8 cellular contexts compared by ENCODE assay signal in genomic region chr4:99998062-99998880, GRCh38. TPM values are rescaled to one million over a fixed set of nuclear protein-coding genes. Genes with fewer than 3 reads are reported as not detected.
DNase-seq lines count a peak whose midpoint lies in the region; ATAC-seq and TF ChIP-seq lines count a peak whose summit lies in the region.

No MANE protein-coding gene starts in this region.

- DNase-seq in NCI-H2107 treated with DMSO at 0.1 percent for 48 hours (lab: John Stamatoyannopoulos, UW; ENCODE audit: unreplicated experiment) (peak; percentile 1), NCI-H2107 (lab: John Stamatoyannopoulos, UW) (no peak), OCI-M1 (lab: John Stamatoyannopoulos, UW) (peak; percentile 64), fibroblast of villous mesenchyme (ENCODE audit: low read depth) (peak; percentile 68), occipital lobe (lab: John Stamatoyannopoulos, UW) (no peak), omental fat pad (ENCODE audit: low spot score) (no peak)

- no peak overlapping the region for H3K4me3 ChIP-seq in fibroblast of villous mesenchyme (ENCODE audit: low read depth, low read length)

- TF ChIP-seq CTCF in fibroblast of villous mesenchyme (IDR thresholded peaks at IDR 0.05; ENCODE audit: insufficient read depth, low read depth, low read length) (peak; percentile 50), omental fat pad (IDR thresholded peaks at IDR 0.05) (no peak)

- peak; percentile 57 for ATAC-seq in HG02588 (IDR thresholded peaks at IDR 0.05; ENCODE audit: unreplicated experiment)
- no peak for ATAC-seq in omental fat pad (ENCODE audit: low FRiP score)
- ATAC-seq in GM19023 (IDR thresholded peaks at IDR 0.05; ENCODE audit: unreplicated experiment) = no peak

RNA-seq across cellular contexts. Expression of gene H2AZ1, which starts 48.2 kb away (rescaled TPM):
- total RNA-seq in fibroblast of villous mesenchyme = 255 and 287 TPM in 2 replicates
- total RNA-seq in occipital lobe = 117 TPM
- total RNA-seq in omental fat pad = 100 to 1,000 TPM in 3 of 4 donors, 10 to 100 TPM in 1; 99.0 to 177 (median 129) TPM

RNA-seq across cellular contexts. Expression of gene DNAJB14, which starts 51.9 kb away (rescaled TPM):
- total RNA-seq in fibroblast of villous mesenchyme (36.4 and 54.8 TPM in 2 replicates), occipital lobe (105 TPM), omental fat pad (10 to 100 TPM; 27.7 to 45.2 (median 32.6) TPM)

Comparison
In these comparisons a context has a peak if more than half of its experiments do, and no peak if none do; other contexts are left out.
1. DNase-seq: peak in NCI-H2107 treated with DMSO at 0.1 percent for 48 hours (single experiment), OCI-M1 (single experiment) and fibroblast of villous mesenchyme (single experiment); none in NCI-H2107 (single experiment), occipital lobe (single experiment) and omental fat pad (single experiment).